18 cellular contexts compared by ENCODE assay signal in the genomic region with DNA sequence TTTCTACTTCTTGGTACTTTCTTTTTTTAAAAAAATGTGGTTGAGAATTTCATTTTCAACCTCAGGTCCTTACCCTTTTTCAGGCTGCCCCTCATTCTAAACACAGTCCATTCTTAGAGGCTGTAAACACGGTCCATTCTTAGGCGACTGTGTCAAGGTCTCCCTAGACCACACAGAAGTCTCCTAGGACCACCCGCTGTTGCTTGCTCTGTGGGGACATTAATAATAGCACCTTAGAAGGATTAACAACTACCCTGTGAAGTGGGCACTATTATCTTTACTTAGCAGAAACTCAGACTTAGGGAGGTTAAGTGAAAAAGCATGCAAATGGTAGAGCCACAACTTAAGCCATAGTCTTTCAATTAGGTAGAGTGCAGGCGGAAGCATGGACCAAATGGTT.
DNase-seq lines count a peak whose midpoint lies in the region; ATAC-seq lines count a peak whose summit lies in the region.
"Had no signal": no experiment of that assay in that cellular context is flagged by ENCODE, and none has a peak within 500 bp of the region (broad histone marks: within the 10 kb centered on the region; RNA-seq: fewer than 3 reads in every experiment).

No MANE protein-coding gene starts in this region.

- DNase-seq in stimulated activated naive CD8-positive, alpha-beta T cell treated with anti-CD3 and anti-CD28 coated beads, Interleukin-15, Interleukin-2, amounts not matched to agents 100 U/mL and 50 U/mL, for 24 hours, result no peak
- DNase-seq in SJCRH30 (peak; percentile 73 to 82), mesenchymal stem cell (no peak), T1000 (lab: John Stamatoyannopoulos, UW) (no peak), NCI-H146 (lab: John Stamatoyannopoulos, UW) (no peak), medulla oblongata (ENCODE audit: extremely low spot score) (no peak)
- DNase-seq: activated CD8-positive, alpha-beta memory T cell treated with anti-CD3 and anti-CD28 coated beads, Interleukin-2, amount 50 U/mL, for 4 hours; dorsolateral prefrontal cortex; H7; mammary epithelial cell; MM.1S; posterior cingulate gyrus; stimulated activated CD4-positive, alpha-beta T cell treated with anti-CD3 and anti-CD28 coated beads, Interleukin-15, amount 100 ng/mL, for 24 hours had no signal

- H3K4ac ChIP-seq in mesenchymal stem cell (ENCODE audit: low read depth in 1 of 2, low read length in 2 of 2), result no peak overlapping the region

- H3K27ac ChIP-seq in SJCRH30 (peak overlapping the region; percentile 45), mesenchymal stem cell (ENCODE audit: low read length, poor library complexity, severe bottlenecking) (no peak overlapping the region)
- H3K27ac ChIP-seq: ascending aorta, dorsolateral prefrontal cortex, VCaP had no signal

- H3K27me3 Mint-ChIP-seq in stimulated activated naive CD8-positive, alpha-beta T cell treated with anti-CD3 and anti-CD28 coated beads, Interleukin-15, Interleukin-2, amounts not matched to agents 100 ng/mL and 50 ng/mL, for 24 hours, result no peaks in the 10 kb centered on the region

- peak overlapping the region; percentile 18 for H3K27ac Mint-ChIP-seq in stimulated activated naive CD8-positive, alpha-beta T cell treated with anti-CD3 and anti-CD28 coated beads, Interleukin-15, Interleukin-2, amounts not matched to agents 100 ng/mL and 50 ng/mL, for 24 hours

- no peak overlapping the region for H3K23ac ChIP-seq in mesenchymal stem cell (ENCODE audit: low read length in 2 of 2)

- no peak overlapping the region for H2BK5ac ChIP-seq in mesenchymal stem cell (ENCODE audit: low read depth, low read length, poor library complexity, severe bottlenecking)

- H4K8ac ChIP-seq in mesenchymal stem cell (ENCODE audit: low read length), result no peak overlapping the region

- ATAC-seq in stimulated activated naive CD8-positive, alpha-beta T cell treated with anti-CD3 and anti-CD28 coated beads, Interleukin-15, Interleukin-2, amounts not matched to agents 100 U/mL and 50 U/mL, for 24 hours, result no peak
- no peak for ATAC-seq in GM21619 (IDR thresholded peaks at IDR 0.05; ENCODE audit: unreplicated experiment)

- H3K4me1 ChIP-seq in SJCRH30, result peaks cover 52% of the 10 kb centered on the region
- H3K4me1 ChIP-seq in mesenchymal stem cell (ENCODE audit: control insufficient read depth, insufficient read depth, low read depth, low read length), result peaks cover 4% of the 10 kb centered on the region

- H3K27me3 ChIP-seq in SJCRH30 (no peaks in the 10 kb centered on the region), mesenchymal stem cell (ENCODE audit: control insufficient read depth in 1 of 2, insufficient read depth in 1 of 2, low read length in 2 of 2) (no peaks in the 10 kb centered on the region)
- H3K27me3 ChIP-seq: ascending aorta, dorsolateral prefrontal cortex, upper lobe of left lung had no signal

- H3K14ac ChIP-seq in mesenchymal stem cell (ENCODE audit: low read length in 2 of 2), result no peak overlapping the region

- H2BK120ac ChIP-seq in mesenchymal stem cell (ENCODE audit: low read depth, low read length), result no peak overlapping the region

- H3K4me3 Mint-ChIP-seq in stimulated activated naive CD8-positive, alpha-beta T cell treated with anti-CD3 and anti-CD28 coated beads, Interleukin-15, Interleukin-2, amounts not matched to agents 100 ng/mL and 50 ng/mL, for 24 hours, result no peak overlapping the region

- no peak overlapping the region for H2AK5ac ChIP-seq in mesenchymal stem cell (ENCODE audit: low read length, severe bottlenecking)

- H3K9me3 Mint-ChIP-seq in stimulated activated naive CD8-positive, alpha-beta T cell treated with anti-CD3 and anti-CD28 coated beads, Interleukin-15, Interleukin-2, amounts not matched to agents 100 ng/mL and 50 ng/mL, for 24 hours, result no peaks in the 10 kb centered on the region

- no peaks in the 10 kb centered on the region for H3K4me1 Mint-ChIP-seq in stimulated activated naive CD8-positive, alpha-beta T cell treated with anti-CD3 and anti-CD28 coated beads, Interleukin-15, Interleukin-2, amounts not matched to agents 100 ng/mL and 50 ng/mL, for 24 hours (ENCODE audit: low read depth)

- H3K9me3 ChIP-seq in SJCRH30 (replicated peaks) (no peaks in the 10 kb centered on the region), mesenchymal stem cell (ENCODE audit: control insufficient read depth, low read length) (no peaks in the 10 kb centered on the region)
- H3K9me3 ChIP-seq: ascending aorta, upper lobe of left lung had no signal

- no peaks in the 10 kb centered on the region for H3K36me3 ChIP-seq in SJCRH30
- peaks cover 0 to 18% of the 10 kb centered on the region in 2 experiments for H3K36me3 ChIP-seq in mesenchymal stem cell (ENCODE audit: control insufficient read depth in 1 of 2, insufficient read depth in 2 of 2, low read depth in 1 of 2, low read length in 2 of 2)
- H3K36me3 ChIP-seq: ascending aorta, upper lobe of left lung had no signal

- no peak overlapping the region for H2BK15ac ChIP-seq in mesenchymal stem cell (ENCODE audit: low read depth, poor library complexity, severe bottlenecking)

- H2BK12ac ChIP-seq in mesenchymal stem cell (ENCODE audit: low read length in 2 of 2), result peak overlapping the region in 1 of 2 experiments; percentile 52

- H3K4me2 ChIP-seq in mesenchymal stem cell (ENCODE audit: low read length, poor library complexity, severe bottlenecking), result no peak overlapping the region

- no peak overlapping the region for H3K4me3 ChIP-seq in SJCRH30
- H3K4me3 ChIP-seq in mesenchymal stem cell (ENCODE audit: insufficient read depth in 1 of 2, low read depth in 1 of 2, low read length in 2 of 2), result peak overlapping the region in 1 of 2 experiments; percentile 97
- H3K4me3 ChIP-seq: ascending aorta, dorsolateral prefrontal cortex, upper lobe of left lung had no signal

- no peaks in the 10 kb centered on the region for H3K36me3 Mint-ChIP-seq in stimulated activated naive CD8-positive, alpha-beta T cell treated with anti-CD3 and anti-CD28 coated beads, Interleukin-15, Interleukin-2, amounts not matched to agents 100 ng/mL and 50 ng/mL, for 24 hours (ENCODE audit: low read depth)

- H3K18ac ChIP-seq in mesenchymal stem cell (ENCODE audit: low read depth in 1 of 2, low read length in 2 of 2), result peak overlapping the region in 1 of 2 experiments; percentile 57

- H2AFZ ChIP-seq in mesenchymal stem cell (ENCODE audit: low read depth, low read length), result no peak overlapping the region

- 60% methylated on average over 3 of the region's 4 CpGs for WGBS in mesenchymal stem cell

- H3K79me1 ChIP-seq in mesenchymal stem cell (replicated peaks; ENCODE audit: low read length, poor library complexity, severe bottlenecking), result no peaks in the 10 kb centered on the region

- peak overlapping the region; percentile 98 for H3K9ac ChIP-seq in mesenchymal stem cell (ENCODE audit: low read length)

- H4K91ac ChIP-seq in mesenchymal stem cell (ENCODE audit: low read length), result no peak overlapping the region

Comparison
In these comparisons a context has a peak if more than half of its experiments do, and no peak if none do; other contexts are left out.
1. DNase-seq: peak in SJCRH30 (2 of 2); none in stimulated activated naive CD8-positive, alpha-beta T cell treated with anti-CD3 and anti-CD28 coated beads, Interleukin-15, Interleukin-2, amounts not matched to agents 100 U/mL and 50 U/mL, for 24 hours (single experiment), mesenchymal stem cell (single experiment), T1000 (single experiment), NCI-H146 (single experiment) and medulla oblongata (single experiment).